ENCODE assay signal across 17 cellular contexts in the genomic region with DNA sequence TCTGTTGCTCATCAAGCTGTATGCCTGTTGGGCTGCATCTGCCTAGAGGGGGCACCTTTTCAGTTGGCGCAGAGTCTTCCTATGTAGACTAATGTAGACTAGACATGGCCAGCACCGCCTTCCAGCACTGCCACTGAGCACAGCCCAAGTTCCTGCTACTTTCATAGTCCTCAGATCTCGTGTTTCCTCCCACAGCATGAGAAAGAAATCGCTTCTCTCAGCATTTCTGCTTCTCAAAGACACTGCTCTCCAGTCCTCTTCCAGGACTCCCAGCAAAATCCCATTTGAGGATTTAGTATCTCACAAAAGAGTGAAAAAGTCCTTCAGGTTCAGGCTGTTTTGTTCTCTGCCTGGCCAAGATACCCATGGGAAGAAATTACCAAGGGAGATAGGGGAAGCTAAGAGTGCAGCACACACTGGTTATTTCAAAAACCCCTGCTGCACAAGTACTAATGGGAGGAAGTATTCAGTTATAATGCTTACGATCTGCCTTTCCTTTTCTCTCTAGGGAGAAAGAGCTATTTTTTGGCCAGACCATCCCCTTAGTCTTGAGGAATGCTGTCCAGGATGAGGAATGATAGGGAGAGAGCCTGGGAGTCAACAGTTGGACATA. TPM values are rescaled to one million over a fixed set of nuclear protein-coding genes. Genes with fewer than 3 reads are reported as not detected.
DNase-seq lines count a peak whose midpoint lies in the region; ATAC-seq and TF ChIP-seq lines count a peak whose summit lies in the region.
"Had no signal": no experiment of that assay in that cellular context is flagged by ENCODE, and none has a peak within 500 bp of the region (broad histone marks: within the 10 kb centered on the region; RNA-seq: fewer than 3 reads in every experiment).

No MANE protein-coding gene starts in this region.

- TF ChIP-seq CTCF in right lobe of liver (IDR thresholded peaks at IDR 0.05), result no peak

- DNase-seq in CD1c-positive myeloid dendritic cell (ENCODE audit: extremely low spot score) (peak; percentile 25), caudate nucleus (lab: John Stamatoyannopoulos, UW) (peak in 1 of 61 donors; percentile 3), right lobe of liver (no peak), pons (ENCODE audit: low spot score) (peak; percentile 64), NOMO-1 (lab: John Stamatoyannopoulos, UW; ENCODE audit: unreplicated experiment in 2 of 2) (no peak), H7 (no peak)
- DNase-seq in activated T-cell treated with anti-CD3 and anti-CD28 coated beads, Interleukin-2, amount 50 U/mL, for 24 hours, result no peak
- no peak for DNase-seq in effector memory CD8-positive, alpha-beta T cell
- DNase-seq: Caco-2, GF-D8, GOT3, Karpas-422, MM.1S, NCI-H1105 treated with DMSO at 0.1 percent for 48 hours, NCI-H1930, NCI-H510A treated with DMSO at 0.1 percent for 48 hours had no signal

- H3K9me3 Mint-ChIP-seq in activated T-cell treated with anti-CD3 and anti-CD28 coated beads, Interleukin-2, amount 50 U/mL, for 24 hours, result no peaks in the 10 kb centered on the region
- H3K9me3 Mint-ChIP-seq in effector memory CD8-positive, alpha-beta T cell, result no peaks in the 10 kb centered on the region

- intact Hi-C loops in right lobe of liver (cut with DNase I), result no loop called here

- 57% methylated on average over 5 of the region's 5 CpGs for WGBS in right lobe of liver (ENCODE audit: insufficient coverage, low coverage, low lambda C conversion rate, missing lambda C conversion rate)

- H3K36me3 ChIP-seq in right lobe of liver (no peaks in the 10 kb centered on the region), H7 (replicated peaks; ENCODE audit: control insufficient read depth, insufficient read depth, low read length) (no peaks in the 10 kb centered on the region)

- H3K9me3 ChIP-seq in right lobe of liver, result no peaks in the 10 kb centered on the region
- H3K9me3 ChIP-seq: Caco-2 had no signal

- H3K4me1 Mint-ChIP-seq in activated T-cell treated with anti-CD3 and anti-CD28 coated beads, Interleukin-2, amount 50 U/mL, for 24 hours (ENCODE audit: low read depth), result no peaks in the 10 kb centered on the region
- H3K4me1 Mint-ChIP-seq in effector memory CD8-positive, alpha-beta T cell (ENCODE audit: low read depth in 2 of 2), result no peaks in the 10 kb centered on the region

- H3K27ac Mint-ChIP-seq in activated T-cell treated with anti-CD3 and anti-CD28 coated beads, Interleukin-2, amount 50 U/mL, for 24 hours, result no peak overlapping the region
- no peak overlapping the region for H3K27ac Mint-ChIP-seq in effector memory CD8-positive, alpha-beta T cell

- H3K4me3 ChIP-seq in right lobe of liver (no peak overlapping the region), H7 (ENCODE audit: insufficient read depth, low read depth, low read length) (no peak overlapping the region)

- no peak overlapping the region for H3K4me3 Mint-ChIP-seq in activated T-cell treated with anti-CD3 and anti-CD28 coated beads, Interleukin-2, amount 50 U/mL, for 24 hours
- H3K4me3 Mint-ChIP-seq in effector memory CD8-positive, alpha-beta T cell, result no peak overlapping the region

- no peaks in the 10 kb centered on the region for H3K36me3 Mint-ChIP-seq in activated T-cell treated with anti-CD3 and anti-CD28 coated beads, Interleukin-2, amount 50 U/mL, for 24 hours (ENCODE audit: low read depth)
- no peaks in the 10 kb centered on the region for H3K36me3 Mint-ChIP-seq in effector memory CD8-positive, alpha-beta T cell (ENCODE audit: insufficient read depth)

- H3K4me1 ChIP-seq in right lobe of liver, result peaks cover 0 to 11% (median 3%) of the 10 kb centered on the region in 4 donors
- H3K4me1 ChIP-seq: Caco-2 had no signal

- TF ChIP-seq POLR2A in right lobe of liver (IDR thresholded peaks at IDR 0.05), result no peak

- H3K27me3 ChIP-seq in right lobe of liver (no peaks in the 10 kb centered on the region), H7 (ENCODE audit: control insufficient read depth, insufficient read depth, low read length) (no peaks in the 10 kb centered on the region)

- peaks cover 5% of the 10 kb centered on the region for H3K27me3 Mint-ChIP-seq in activated T-cell treated with anti-CD3 and anti-CD28 coated beads, Interleukin-2, amount 50 U/mL, for 24 hours
- peaks cover 6 to 17% of the 10 kb centered on the region in 2 donors for H3K27me3 Mint-ChIP-seq in effector memory CD8-positive, alpha-beta T cell

- peak in 3 of 4 donors; percentile 27 to 54 (median 54) for ATAC-seq in right lobe of liver
- ATAC-seq in effector memory CD8-positive, alpha-beta T cell (replicated peaks), result no peak

- H3K27ac ChIP-seq in caudate nucleus (ENCODE audit: low read depth, low read length), result peak overlapping the region; percentile 5
- no peak overlapping the region for H3K27ac ChIP-seq in right lobe of liver
- H3K27ac ChIP-seq: C4-2B had no signal

RNA-seq across cellular contexts. Expression of gene OGFRL1, which starts 35.7 kb away (rescaled TPM):
- 1 to 10 TPM; 1.5 to 6.9 (median 3.8) TPM for total RNA-seq in right lobe of liver
- 4.2 and 4.9 TPM in 2 replicates for total RNA-seq in H7 (2014; rRNA removed; shearing (Covaris generic))

Comparison
In these comparisons a context has a peak if more than half of its experiments do, and no peak if none do; other contexts are left out.
1. DNase-seq: peak in CD1c-positive myeloid dendritic cell (single experiment) and pons (single experiment); none in right lobe of liver (0 of 3), NOMO-1 (0 of 2), activated T-cell treated with anti-CD3 and anti-CD28 coated beads, Interleukin-2, amount 50 U/mL, for 24 hours (single experiment), H7 (single experiment) and effector memory CD8-positive, alpha-beta T cell (0 of 3).